In genomic region chr5:143311428-143311827, GRCh38 we compare ENCODE assay signal across 1 cellular context.
TF ChIP-seq lines count a peak whose summit lies in the region.

No MANE protein-coding gene starts in this region.

TF ChIP-seq in GM23338, 12 proteins besides CTCF, POLR2A, EP300 and RAD21 (continued from another document):
- TF ChIP-seq EZH2 (IDR thresholded peaks at IDR 0.05; ENCODE audit: low read depth, unreplicated experiment), result no peak
- TF ChIP-seq, protein P1, sequence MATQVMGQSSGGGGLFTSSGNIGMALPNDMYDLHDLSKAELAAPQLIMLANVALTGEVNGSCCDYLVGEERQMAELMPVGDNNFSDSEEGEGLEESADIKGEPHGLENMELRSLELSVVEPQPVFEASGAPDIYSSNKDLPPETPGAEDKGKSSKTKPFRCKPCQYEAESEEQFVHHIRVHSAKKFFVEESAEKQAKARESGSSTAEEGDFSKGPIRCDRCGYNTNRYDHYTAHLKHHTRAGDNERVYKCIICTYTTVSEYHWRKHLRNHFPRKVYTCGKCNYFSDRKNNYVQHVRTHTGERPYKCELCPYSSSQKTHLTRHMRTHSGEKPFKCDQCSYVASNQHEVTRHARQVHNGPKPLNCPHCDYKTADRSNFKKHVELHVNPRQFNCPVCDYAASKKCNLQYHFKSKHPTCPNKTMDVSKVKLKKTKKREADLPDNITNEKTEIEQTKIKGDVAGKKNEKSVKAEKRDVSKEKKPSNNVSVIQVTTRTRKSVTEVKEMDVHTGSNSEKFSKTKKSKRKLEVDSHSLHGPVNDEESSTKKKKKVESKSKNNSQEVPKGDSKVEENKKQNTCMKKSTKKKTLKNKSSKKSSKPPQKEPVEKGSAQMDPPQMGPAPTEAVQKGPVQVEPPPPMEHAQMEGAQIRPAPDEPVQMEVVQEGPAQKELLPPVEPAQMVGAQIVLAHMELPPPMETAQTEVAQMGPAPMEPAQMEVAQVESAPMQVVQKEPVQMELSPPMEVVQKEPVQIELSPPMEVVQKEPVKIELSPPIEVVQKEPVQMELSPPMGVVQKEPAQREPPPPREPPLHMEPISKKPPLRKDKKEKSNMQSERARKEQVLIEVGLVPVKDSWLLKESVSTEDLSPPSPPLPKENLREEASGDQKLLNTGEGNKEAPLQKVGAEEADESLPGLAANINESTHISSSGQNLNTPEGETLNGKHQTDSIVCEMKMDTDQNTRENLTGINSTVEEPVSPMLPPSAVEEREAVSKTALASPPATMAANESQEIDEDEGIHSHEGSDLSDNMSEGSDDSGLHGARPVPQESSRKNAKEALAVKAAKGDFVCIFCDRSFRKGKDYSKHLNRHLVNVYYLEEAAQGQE (IDR thresholded peaks at IDR 0.05; ENCODE audit: unreplicated experiment), result no peak
